Comparison of ENCODE assay signal across 1 cellular context in genomic region chr13:37959284-37959683, GRCh38.
TF ChIP-seq lines count a peak whose summit lies in the region.

No MANE protein-coding gene starts in this region.

TF ChIP-seq in H1, 55 proteins besides CTCF, POLR2A, EP300 and RAD21:
- TF ChIP-seq CREB1 (IDR thresholded peaks at IDR 0.05) (no peak), SP4 (IDR thresholded peaks at IDR 0.05; ENCODE audit: low read length) (no peak), FOSL1 (IDR thresholded peaks at IDR 0.05; ENCODE audit: insufficient read depth, low read depth, low read length) (no peak), ASH2L (IDR thresholded peaks at IDR 0.05; ENCODE audit: low read length) (no peak), PHF8 (conservative IDR thresholded peaks at IDR 0.05; ENCODE audit: low read depth, low read length) (no peak), JUN (IDR thresholded peaks at IDR 0.05; ENCODE audit: low read depth, low read length) (no peak), KDM1A (IDR thresholded peaks at IDR 0.05; ENCODE audit: borderline replicate concordance, low read length) (no peak)
